9 cellular contexts compared by ENCODE assay signal in the genomic region with DNA sequence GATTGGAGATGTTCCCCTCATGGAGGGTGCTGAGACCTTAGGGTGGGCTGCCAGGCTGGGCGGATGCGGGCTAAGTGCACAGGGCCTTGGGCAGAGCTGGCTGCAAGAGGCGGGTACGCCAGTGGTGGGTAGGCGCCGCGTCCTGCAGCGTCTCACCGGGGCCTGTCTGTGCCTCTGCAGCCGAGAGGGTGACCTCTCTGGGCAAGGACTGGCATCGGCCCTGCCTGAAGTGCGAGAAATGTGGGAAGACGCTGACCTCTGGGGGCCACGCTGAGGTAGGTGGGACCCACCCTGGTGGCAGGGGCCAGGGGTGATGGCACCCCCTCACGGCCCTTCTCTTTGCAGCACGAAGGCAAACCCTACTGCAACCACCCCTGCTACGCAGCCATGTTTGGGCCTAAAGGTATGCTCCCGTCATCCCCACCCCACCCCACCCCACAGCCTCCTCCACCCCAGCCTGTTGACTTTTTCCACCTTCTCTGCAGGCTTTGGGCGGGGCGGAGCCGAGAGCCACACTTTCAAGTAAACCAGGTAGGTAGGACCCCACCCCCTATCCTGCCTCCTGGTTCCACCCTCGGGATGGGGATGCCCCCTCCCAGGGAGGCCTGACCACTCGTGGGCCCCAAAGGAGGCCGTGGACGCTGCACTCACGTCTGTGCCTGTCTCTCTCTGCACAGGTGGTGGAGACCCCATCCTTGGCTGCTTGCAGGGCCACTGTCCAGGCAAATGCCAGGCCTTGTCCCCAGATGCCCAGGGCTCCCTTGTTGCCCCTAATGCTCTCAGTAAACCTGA. TPM values are rescaled to one million over a fixed set of nuclear protein-coding genes. Genes with fewer than 3 reads are reported as not detected.
A peak's percentile ranks its signal among the peaks of the same experiment; 100 is the strongest.
DNase-seq lines count a peak whose midpoint lies in the region; ATAC-seq and TF ChIP-seq lines count a peak whose summit lies in the region.
"Had no signal": no experiment of that assay in that cellular context is flagged by ENCODE, and none has a peak within 500 bp of the region (broad histone marks: within the 10 kb centered on the region; RNA-seq: fewer than 3 reads in every experiment).

No MANE protein-coding gene starts in this region.

- H3K36me3 Mint-ChIP-seq in activated naive CD8-positive, alpha-beta T cell treated with anti-CD3 and anti-CD28 coated beads for 36 hours = no peaks in the 10 kb centered on the region

- H3K27me3 ChIP-seq in cardiac muscle cell = no peaks in the 10 kb centered on the region
- H3K27me3 ChIP-seq in mucosa of stomach (ENCODE audit: control insufficient read depth, insufficient read depth, low read length) = no peaks in the 10 kb centered on the region

- DNase-seq in cardiac muscle cell (ENCODE audit: low read depth in 1 of 2, low spot score in 1 of 2) (no peak), cardiac septum (ENCODE audit: low spot score) (no peak), NCI-H2081 (lab: John Stamatoyannopoulos, UW) (no peak), NCI-H1436 treated with DMSO at 0.1 percent for 48 hours (lab: John Stamatoyannopoulos, UW) (no peak)
- DNase-seq in activated naive CD8-positive, alpha-beta T cell treated with anti-CD3 and anti-CD28 coated beads for 36 hours = no peak
- DNase-seq: H7 had no signal

- no peak for TF ChIP-seq CTCF in cardiac muscle cell (IDR thresholded peaks at IDR 0.05; ENCODE audit: low read depth, low read length)

- peak overlapping the region; percentile 80 for H3K9ac ChIP-seq in mucosa of stomach (ENCODE audit: low read length)

- H3K4me3 Mint-ChIP-seq in activated naive CD8-positive, alpha-beta T cell treated with anti-CD3 and anti-CD28 coated beads for 36 hours = peak overlapping the region; percentile 79

- peaks cover 34% of the 10 kb centered on the region for H3K4me1 Mint-ChIP-seq in activated naive CD8-positive, alpha-beta T cell treated with anti-CD3 and anti-CD28 coated beads for 36 hours

- H3K4me1 ChIP-seq in cardiac muscle cell (ENCODE audit: low read depth) (peaks cover 40% of the 10 kb centered on the region), mucosa of stomach (ENCODE audit: control insufficient read depth, insufficient read depth, low read length) (peaks cover 65% of the 10 kb centered on the region)

- ATAC-seq in GM19463 (IDR thresholded peaks at IDR 0.05; ENCODE audit: unreplicated experiment) = no peak
- ATAC-seq in GM19328 (IDR thresholded peaks at IDR 0.05; ENCODE audit: unreplicated experiment) = no peak

- H3K27me3 Mint-ChIP-seq in activated naive CD8-positive, alpha-beta T cell treated with anti-CD3 and anti-CD28 coated beads for 36 hours = peaks cover 3% of the 10 kb centered on the region

- no peaks in the 10 kb centered on the region for H3K36me3 ChIP-seq in cardiac muscle cell
- no peaks in the 10 kb centered on the region for H3K36me3 ChIP-seq in mucosa of stomach (ENCODE audit: control insufficient read depth, insufficient read depth, low read length)

- intact Hi-C loops in cardiac septum (cut with DNase I) = loop anchor here (2.0 kb wide), 1 partner anchor 39 kb away; no protein-coding TSS in a partner anchor

- H3K4me3 ChIP-seq in cardiac muscle cell (no peak overlapping the region), mucosa of stomach (ENCODE audit: low read length) (peak overlapping the region; percentile 80)

- H3K9me3 ChIP-seq in cardiac muscle cell (ENCODE audit: low read depth) (no peaks in the 10 kb centered on the region), mucosa of stomach (ENCODE audit: control insufficient read depth, low read length) (no peaks in the 10 kb centered on the region)

- H3K27ac ChIP-seq in cardiac muscle cell = peak overlapping the region; percentile 92

- H3K9me3 Mint-ChIP-seq in activated naive CD8-positive, alpha-beta T cell treated with anti-CD3 and anti-CD28 coated beads for 36 hours = no peaks in the 10 kb centered on the region

- peak overlapping the region; percentile 70 for H3K27ac Mint-ChIP-seq in activated naive CD8-positive, alpha-beta T cell treated with anti-CD3 and anti-CD28 coated beads for 36 hours

RNA-seq across cellular contexts. Expression of gene CRIP1, which starts 1.5 kb away (rescaled TPM):
- 46.9 and 51.1 TPM in 2 replicates for total RNA-seq in cardiac muscle cell
- polyA plus RNA-seq in cardiac muscle cell = 196 and 203 TPM in 2 replicates
- 68.2 TPM for total RNA-seq in cardiac septum
- total RNA-seq in activated naive CD8-positive, alpha-beta T cell treated with anti-CD3 and anti-CD28 coated beads for 36 hours = 10 to 100 TPM; 82.5 to 87.3 TPM

RNA-seq across cellular contexts. Expression of gene TEDC1, which starts 2.9 kb away (rescaled TPM):
- 32.0 and 33.0 TPM in 2 replicates for total RNA-seq in cardiac muscle cell
- polyA plus RNA-seq in cardiac muscle cell = 27.4 and 27.6 TPM in 2 replicates
- 3.8 TPM for total RNA-seq in cardiac septum
- 10 to 100 TPM; 33.6 to 34.9 TPM for total RNA-seq in activated naive CD8-positive, alpha-beta T cell treated with anti-CD3 and anti-CD28 coated beads for 36 hours

RNA-seq across cellular contexts. Expression of gene CRIP2, which starts 13.6 kb away (rescaled TPM):
- total RNA-seq in cardiac muscle cell = 804 and 1,173 TPM in 2 replicates
- 1,364 and 1,845 TPM in 2 replicates for polyA plus RNA-seq in cardiac muscle cell
- total RNA-seq in cardiac septum = 918 TPM
- under 1 TPM; 0.16 to 0.41 TPM for total RNA-seq in activated naive CD8-positive, alpha-beta T cell treated with anti-CD3 and anti-CD28 coated beads for 36 hours

RNA-seq across cellular contexts. Expression of gene TMEM121, which starts 38.2 kb away (rescaled TPM):
- total RNA-seq in cardiac muscle cell = 6.8 and 8.8 TPM in 2 replicates
- 4.4 and 6.4 TPM in 2 replicates for polyA plus RNA-seq in cardiac muscle cell
- total RNA-seq in cardiac septum = 1.3 TPM
- total RNA-seq in activated naive CD8-positive, alpha-beta T cell treated with anti-CD3 and anti-CD28 coated beads for 36 hours = 10 to 100 TPM; 16.7 to 16.8 TPM

Comparison
In these comparisons a context has a peak if more than half of its experiments do, and no peak if none do; other contexts are left out.
1. RNA of gene CRIP2, which starts 13.6 kb away (total RNA-seq): 918 TPM in cardiac septum (single experiment) and 804 to 1,173 TPM in cardiac muscle cell; 0.16 to 0.41 TPM in activated naive CD8-positive, alpha-beta T cell treated with anti-CD3 and anti-CD28 coated beads for 36 hours; every median in the first group is over 100 times any median in the second.